ENCODE assay signal across 1 cellular context in genomic region chr19:28456264-28456663, GRCh38.
TF ChIP-seq lines count a peak whose summit lies in the region.

No MANE protein-coding gene starts in this region.

TF ChIP-seq in WTC11, 78 proteins besides CTCF, POLR2A, EP300 and RAD21 (continued from another document):
- TF ChIP-seq PRDM15 (CRISPR knock-in tag; IDR thresholded peaks at IDR 0.05), result no peak
- TF ChIP-seq ATF1 (CRISPR knock-in tag; IDR thresholded peaks at IDR 0.05), result no peak
- TF ChIP-seq MYBL2 (CRISPR knock-in tag; IDR thresholded peaks at IDR 0.05), result no peak
- no peak for TF ChIP-seq CDX4 (CRISPR knock-in tag; IDR thresholded peaks at IDR 0.05; ENCODE audit: borderline replicate concordance)
- no peak for TF ChIP-seq RELA (CRISPR knock-in tag; IDR thresholded peaks at IDR 0.05; ENCODE audit: borderline replicate concordance)
- TF ChIP-seq ZNF121 (CRISPR knock-in tag; IDR thresholded peaks at IDR 0.05), result no peak
- TF ChIP-seq TEAD4 (CRISPR knock-in tag; IDR thresholded peaks at IDR 0.05), result no peak
- no peak for TF ChIP-seq GABPB1 (CRISPR knock-in tag; IDR thresholded peaks at IDR 0.05)
- TF ChIP-seq, protein P1, sequence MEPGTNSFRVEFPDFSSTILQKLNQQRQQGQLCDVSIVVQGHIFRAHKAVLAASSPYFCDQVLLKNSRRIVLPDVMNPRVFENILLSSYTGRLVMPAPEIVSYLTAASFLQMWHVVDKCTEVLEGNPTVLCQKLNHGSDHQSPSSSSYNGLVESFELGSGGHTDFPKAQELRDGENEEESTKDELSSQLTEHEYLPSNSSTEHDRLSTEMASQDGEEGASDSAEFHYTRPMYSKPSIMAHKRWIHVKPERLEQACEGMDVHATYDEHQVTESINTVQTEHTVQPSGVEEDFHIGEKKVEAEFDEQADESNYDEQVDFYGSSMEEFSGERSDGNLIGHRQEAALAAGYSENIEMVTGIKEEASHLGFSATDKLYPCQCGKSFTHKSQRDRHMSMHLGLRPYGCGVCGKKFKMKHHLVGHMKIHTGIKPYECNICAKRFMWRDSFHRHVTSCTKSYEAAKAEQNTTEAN (CRISPR knock-in tag; IDR thresholded peaks at IDR 0.05), result no peak
- no peak for TF ChIP-seq PREB (CRISPR knock-in tag; IDR thresholded peaks at IDR 0.05; ENCODE audit: borderline replicate concordance)
- no peak for TF ChIP-seq NFYB (CRISPR knock-in tag; conservative IDR thresholded peaks at IDR 0.05; ENCODE audit: low read depth)
